Comparison of ENCODE assay signal across 12 cellular contexts in genomic region chr20:25220810-25221591, GRCh38. TPM values are rescaled to one million over a fixed set of nuclear protein-coding genes. Genes with fewer than 3 reads are reported as not detected.
A peak's percentile ranks its signal among the peaks of the same experiment; 100 is the strongest.
DNase-seq lines count a peak whose midpoint lies in the region; ATAC-seq and TF ChIP-seq lines count a peak whose summit lies in the region.
"Had no signal": no experiment of that assay in that cellular context is flagged by ENCODE, and none has a peak within 500 bp of the region (broad histone marks: within the 10 kb centered on the region; RNA-seq: fewer than 3 reads in every experiment).

No MANE protein-coding gene starts in this region.

- peaks cover 0 to 42% (median 13%) of the 10 kb centered on the region in 11 experiments; a peak in 10 of 22 replicates for H4K20me1 ChIP-seq in BLaER1 treated with 17β-estradiol and CSF1 and Interleukin-3, amounts not matched to agents 10 nM and 100 nM

- H3K4me3 ChIP-seq in BLaER1 treated with 17β-estradiol and CSF1 and Interleukin-3, amounts not matched to agents 10 nM and 100 nM = no peak overlapping the region
- no peak overlapping the region for H3K4me3 ChIP-seq in ascending aorta
- H3K4me3 ChIP-seq: lung had no signal

- TF ChIP-seq CTCF in ascending aorta (IDR thresholded peaks at IDR 0.05) = no peak

- H3K4me2 ChIP-seq in BLaER1 treated with 17β-estradiol and CSF1 and Interleukin-3, amounts not matched to agents 10 nM and 100 nM = peak overlapping the region; percentile 17 to 87 (median 75); a peak in 20 of 22 replicates

- peak; percentile 83 for ATAC-seq in left lobe of liver
- ATAC-seq in HG03521 (IDR thresholded peaks at IDR 0.05; ENCODE audit: unreplicated experiment) = no peak

- DNase-seq in M059J (ENCODE audit: low read depth) (peak; percentile 42), ascending aorta (ENCODE audit: low spot score in 2 of 2) (no peak), left lobe of liver (ENCODE audit: low spot score) (peak; percentile 79), NCI-H774 (lab: John Stamatoyannopoulos, UW) (no peak), NOMO-1 (lab: John Stamatoyannopoulos, UW; ENCODE audit: unreplicated experiment in 2 of 2) (no peak), SIG-M5 (lab: John Stamatoyannopoulos, UW) (no peak)
- DNase-seq: activated T-cell treated with anti-CD3 and anti-CD28 coated beads, Interleukin-2, amount 50 U/mL, for 24 hours; stimulated activated naive B cell treated with anti-CD40 and anti-IgM and Interleukin-4, amounts not matched to agents 10 μg/mL and 1 μg/mL and 100 μg/mL, for 72 hours had no signal

- H3K36me3 ChIP-seq in BLaER1 treated with 17β-estradiol and CSF1 and Interleukin-3, amounts not matched to agents 10 nM and 100 nM = peaks cover 23 to 69% (median 34%) of the 10 kb centered on the region in 11 experiments
- peaks cover 35 to 52% of the 10 kb centered on the region in 2 donors for H3K36me3 ChIP-seq in ascending aorta

- H3K27me3 ChIP-seq in BLaER1 treated with 17β-estradiol and CSF1 and Interleukin-3, amounts not matched to agents 10 nM and 100 nM = no peaks in the 10 kb centered on the region
- no peaks in the 10 kb centered on the region for H3K27me3 ChIP-seq in ascending aorta

- H3K4me1 ChIP-seq in BLaER1 treated with 17β-estradiol and CSF1 and Interleukin-3, amounts not matched to agents 10 nM and 100 nM = peaks cover 47 to 78% (median 71%) of the 10 kb centered on the region in 10 experiments
- no peaks in the 10 kb centered on the region for H3K4me1 ChIP-seq in ascending aorta

- H3K9ac ChIP-seq in BLaER1 treated with 17β-estradiol and CSF1 and Interleukin-3, amounts not matched to agents 10 nM and 100 nM = peak overlapping the region in 2 of 11 experiments; percentile 14 to 20; a peak in 2 of 22 replicates
- H3K9ac ChIP-seq: parathyroid adenoma had no signal

- H3K27ac ChIP-seq in BLaER1 treated with 17β-estradiol and CSF1 and Interleukin-3, amounts not matched to agents 10 nM and 100 nM = peak overlapping the region in 4 of 11 experiments; percentile 31 to 56 (median 46); a peak in 6 of 22 replicates
- peak overlapping the region; percentile 15 to 48 for H3K27ac ChIP-seq in ascending aorta
- H3K27ac ChIP-seq: parathyroid adenoma had no signal

- no peaks in the 10 kb centered on the region for H3K9me3 ChIP-seq in BLaER1 treated with 17β-estradiol and CSF1 and Interleukin-3, amounts not matched to agents 10 nM and 100 nM (replicated peaks in 1 of 11)
- no peaks in the 10 kb centered on the region for H3K9me3 ChIP-seq in ascending aorta

- intact Hi-C loops in ascending aorta (cut with DNase I) = no loop called here

RNA-seq across cellular contexts. Expression of gene ENTPD6, which starts 25.5 kb away (rescaled TPM):
- 57.9 and 67.9 TPM in 2 replicates for total RNA-seq in M059J (2014; rRNA removed; shearing (Covaris generic))
- total RNA-seq in ascending aorta (66.5 TPM), left lobe of liver (33.4 TPM)

RNA-seq across cellular contexts. Expression of gene PYGB, which starts 26.9 kb away (rescaled TPM):
- 94.7 and 131 TPM in 2 replicates for total RNA-seq in M059J (2014; rRNA removed; shearing (Covaris generic))
- total RNA-seq in ascending aorta (125 TPM), left lobe of liver (10.3 TPM)

Comparison
In these comparisons a context has a peak if more than half of its experiments do, and no peak if none do; other contexts are left out.
1. DNase-seq: peak in M059J (single experiment) and left lobe of liver (single experiment); none in ascending aorta (0 of 2), NCI-H774 (single experiment), NOMO-1 (0 of 2) and SIG-M5 (single experiment).